In the genomic region with DNA sequence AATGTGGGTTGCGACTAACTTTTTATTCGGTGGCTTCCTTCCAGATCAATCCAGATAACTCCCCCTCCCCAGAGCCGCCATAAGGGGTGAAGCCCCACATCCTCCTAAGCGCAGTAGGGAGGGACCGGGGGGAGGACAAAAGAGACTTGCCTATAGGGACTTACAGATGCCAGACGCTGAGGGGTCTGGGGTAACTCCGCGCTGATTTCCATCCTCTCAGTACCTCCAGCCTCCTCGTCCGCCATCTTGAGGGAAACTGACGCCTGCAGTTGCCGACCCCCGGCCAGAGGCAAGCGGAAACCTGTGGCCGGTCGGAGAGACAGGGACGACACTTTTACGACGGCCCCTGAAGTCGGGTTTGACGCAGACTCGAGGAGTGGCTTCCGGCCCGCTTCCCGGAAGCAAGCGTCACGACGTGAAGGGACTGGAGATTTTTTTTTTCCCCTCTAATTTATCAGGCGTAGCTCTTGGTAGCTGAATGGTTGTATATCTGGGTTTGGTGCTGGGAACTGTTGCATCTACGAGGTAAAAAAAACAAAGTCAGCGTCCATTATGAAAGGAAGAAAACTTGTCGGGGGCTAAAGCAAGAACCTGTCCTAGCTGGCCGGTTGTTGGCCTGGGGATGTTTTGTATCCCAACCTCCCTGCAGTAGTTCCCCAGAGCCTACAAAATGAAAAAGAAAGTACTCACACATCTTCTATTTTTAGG, we compare ENCODE assay signal across 8 cellular contexts. TPM values are rescaled to one million over a fixed set of nuclear protein-coding genes. Genes with fewer than 3 reads are reported as not detected.
DNase-seq lines count a peak whose midpoint lies in the region; ATAC-seq and TF ChIP-seq lines count a peak whose summit lies in the region.

A gene (minus strand): TSS at position 261 of the 708 bp plus-strand sequence. CDS start 16 bp downstream, at position 245.

- H3K4me3 Mint-ChIP-seq in activated naive CD8-positive, alpha-beta T cell treated with anti-CD3 and anti-CD28 coated beads, Interleukin-2, amount 10 ng/mL, durations not matched to agents 7 days and 5 days, result peak within 1 kb of the TSS; percentile 94
- H3K4me3 Mint-ChIP-seq in osteocyte (ENCODE audit: unreplicated experiment), result peak within 1 kb of the TSS; percentile 91

- TF ChIP-seq CTCF in GM10248 (IDR thresholded peaks at IDR 0.05; ENCODE audit: control extremely low read depth, extremely low read depth, low read depth, missing control alignments), result no peak
- TF ChIP-seq CTCF in osteocyte (IDR thresholded peaks at IDR 0.05), result no peak
- TF ChIP-seq CTCF in thoracic aorta (IDR thresholded peaks at IDR 0.05), result no peak

- peak within 1 kb of the TSS; percentile 88 to 97 for H3K27ac ChIP-seq in thoracic aorta

- no peaks in the 10 kb centered on the region for H3K36me3 ChIP-seq in thoracic aorta

- DNase-seq in GM10248 (ENCODE audit: extremely low spot score) (peak; percentile 91), NCI-H1105 treated with DMSO at 0.1 percent for 48 hours (lab: John Stamatoyannopoulos, UW) (peak; percentile 75), SW 1271 (lab: John Stamatoyannopoulos, UW) (peak; percentile 51 to 83), head of caudate nucleus (peak; percentile 86 to 96 (median 92)), osteocyte (ENCODE audit: extremely low spot score, unreplicated experiment) (peak; percentile 95), thoracic aorta (ENCODE audit: low spot score) (peak; percentile 71)
- peak; percentile 87 for DNase-seq in activated naive CD8-positive, alpha-beta T cell treated with anti-CD3 and anti-CD28 coated beads, Interleukin-2, amount 10 ng/mL, durations not matched to agents 7 days and 5 days

- H3K4me1 Mint-ChIP-seq in activated naive CD8-positive, alpha-beta T cell treated with anti-CD3 and anti-CD28 coated beads, Interleukin-2, amount 10 ng/mL, durations not matched to agents 7 days and 5 days, result peaks cover 36% of the 10 kb centered on the region
- H3K4me1 Mint-ChIP-seq in osteocyte (ENCODE audit: unreplicated experiment), result peaks cover 25% of the 10 kb centered on the region

- intact Hi-C loops in head of caudate nucleus (cut with DNase I), result no loop called here

- H3K4me3 ChIP-seq in thoracic aorta, result peak within 1 kb of the TSS; percentile 97

- no peaks in the 10 kb centered on the region for H3K27me3 ChIP-seq in thoracic aorta (replicated peaks; ENCODE audit: insufficient read depth)

- H3K27ac Mint-ChIP-seq in activated naive CD8-positive, alpha-beta T cell treated with anti-CD3 and anti-CD28 coated beads, Interleukin-2, amount 10 ng/mL, durations not matched to agents 7 days and 5 days, result peak within 1 kb of the TSS; percentile 97
- peak within 1 kb of the TSS; percentile 98 for H3K27ac Mint-ChIP-seq in osteocyte (ENCODE audit: unreplicated experiment)

- no peaks in the 10 kb centered on the region for H3K27me3 Mint-ChIP-seq in activated naive CD8-positive, alpha-beta T cell treated with anti-CD3 and anti-CD28 coated beads, Interleukin-2, amount 10 ng/mL, durations not matched to agents 7 days and 5 days
- no peaks in the 10 kb centered on the region for H3K27me3 Mint-ChIP-seq in osteocyte (ENCODE audit: unreplicated experiment)

- POLR2A ChIA-PET in GM10248 (lab: Yijun Ruan, JAX), result interaction anchor here (1.4 kb wide), 1 partner anchor 17 kb away, joined by 5 read pairs; no protein-coding TSS in a partner anchor
- POLR2A ChIA-PET in activated naive CD8-positive, alpha-beta T cell treated with anti-CD3 and anti-CD28 coated beads, Interleukin-2, amount 10 ng/mL, durations not matched to agents 7 days and 5 days (lab: Charles Lee), result interaction anchor here (0.7 to 2.2 kb wide), 6 partner anchors 16 to 80 kb away, joined by 3 to 15 read pairs (median 6); a partner anchor contains a TSS

- H3K9me3 ChIP-seq in thoracic aorta, result no peaks in the 10 kb centered on the region

- no peaks in the 10 kb centered on the region for H3K9me3 Mint-ChIP-seq in activated naive CD8-positive, alpha-beta T cell treated with anti-CD3 and anti-CD28 coated beads, Interleukin-2, amount 10 ng/mL, durations not matched to agents 7 days and 5 days
- H3K9me3 Mint-ChIP-seq in osteocyte (ENCODE audit: unreplicated experiment), result no peaks in the 10 kb centered on the region

- peaks cover 28% of the 10 kb centered on the region for H3K36me3 Mint-ChIP-seq in activated naive CD8-positive, alpha-beta T cell treated with anti-CD3 and anti-CD28 coated beads, Interleukin-2, amount 10 ng/mL, durations not matched to agents 7 days and 5 days
- peaks cover 12% of the 10 kb centered on the region for H3K36me3 Mint-ChIP-seq in osteocyte (ENCODE audit: unreplicated experiment)

- CTCF ChIA-PET in GM10248 (lab: Yijun Ruan, JAX), result interaction anchor here (0.7 to 2.0 kb wide), 7 partner anchors 10 to 401 kb away, joined by 3 to 5 read pairs (median 3); no protein-coding TSS in a partner anchor

- peak; percentile 91 for ATAC-seq in HG02642 (IDR thresholded peaks at IDR 0.05; ENCODE audit: poor library complexity, unreplicated experiment)
- ATAC-seq in activated naive CD8-positive, alpha-beta T cell treated with anti-CD3 and anti-CD28 coated beads, Interleukin-2, amount 10 ng/mL, durations not matched to agents 7 days and 5 days (ENCODE audit: low read depth), result peak; percentile 85
- peak; percentile 94 for ATAC-seq in thoracic aorta (ENCODE audit: insufficient number of reproducible peaks, low FRiP score, low read depth)

- peaks cover 21 to 25% of the 10 kb centered on the region in 2 donors for H3K4me1 ChIP-seq in thoracic aorta (ENCODE audit: control insufficient read depth in 1 of 2, low read depth in 2 of 2)

RNA-seq across cellular contexts. Expression of the gene that starts here (rescaled TPM):
- 10 to 100 TPM; 39.4 to 43.1 TPM for total RNA-seq in activated naive CD8-positive, alpha-beta T cell treated with anti-CD3 and anti-CD28 coated beads, Interleukin-2, amount 10 ng/mL, durations not matched to agents 7 days and 5 days
- total RNA-seq in osteocyte (31.4 and 34.1 TPM in 2 replicates), thoracic aorta (10 to 100 TPM; 30.6 to 70.4 TPM)

Comparison
In these comparisons a context has a peak if more than half of its experiments do, and no peak if none do; other contexts are left out.
1. Peak in every context shown above with its lines: DNase-seq, ATAC-seq, H3K4me3 ChIP-seq and H3K27ac ChIP-seq.